10 cellular contexts compared by ENCODE assay signal in the genomic region with DNA sequence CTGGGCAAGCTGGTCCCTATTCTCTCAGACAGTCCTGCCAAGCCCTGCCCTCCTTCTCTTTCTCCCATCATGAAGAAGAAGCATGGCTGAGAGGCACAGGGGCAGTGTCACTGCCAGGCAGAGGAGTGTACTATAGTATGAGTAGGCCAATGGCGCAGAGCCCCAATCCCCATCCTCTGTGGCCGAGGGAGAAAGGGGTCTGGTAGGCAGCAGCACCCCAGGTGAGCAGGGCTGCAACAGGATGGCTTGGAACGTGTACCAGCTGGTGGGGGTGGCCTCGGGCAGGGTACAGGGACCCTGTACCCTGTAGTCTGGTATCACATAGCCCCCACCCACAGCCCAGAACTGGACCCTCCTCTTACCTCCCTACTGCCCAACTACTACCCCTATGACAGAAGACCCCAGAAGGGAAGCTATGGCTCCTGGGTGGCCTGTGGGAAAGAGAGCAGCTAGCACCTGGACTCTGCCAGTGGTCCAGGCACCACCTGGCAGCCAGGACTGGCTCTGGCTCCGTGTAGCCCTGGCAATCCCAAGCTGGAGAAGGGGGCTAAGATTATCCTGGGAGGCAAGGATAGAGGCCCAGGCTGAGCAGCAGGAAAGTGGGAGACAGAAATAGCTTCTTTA. TPM values are rescaled to one million over a fixed set of nuclear protein-coding genes. Genes with fewer than 3 reads are reported as not detected.
DNase-seq lines count a peak whose midpoint lies in the region; TF ChIP-seq lines count a peak whose summit lies in the region.
"Had no signal": no experiment of that assay in that cellular context is flagged by ENCODE, and none has a peak within 500 bp of the region (broad histone marks: within the 10 kb centered on the region; RNA-seq: fewer than 3 reads in every experiment).

No MANE protein-coding gene starts in this region.

- H3K36me3 Mint-ChIP-seq in nephron progenitor cell (ENCODE audit: low read depth) (peaks cover 32% of the 10 kb centered on the region), neural progenitor cell (peaks cover 11% of the 10 kb centered on the region)

- H3K4me2 ChIP-seq in neural progenitor cell, result no peak overlapping the region

- CTCF ChIA-PET in A673 (lab: Charles Lee), result interaction anchor here (0.5 kb wide), 1 partner anchor 492 kb away, joined by 3 read pairs; no protein-coding TSS in a partner anchor

- H3K79me2 ChIP-seq in neural progenitor cell (ENCODE audit: low read depth), result peaks cover 46% of the 10 kb centered on the region

- no peaks in the 10 kb centered on the region for H3K27me3 Mint-ChIP-seq in nephron progenitor cell (ENCODE audit: low read depth, poor library complexity)
- H3K27me3 Mint-ChIP-seq in neural progenitor cell (ENCODE audit: insufficient read depth, low read depth), result no peaks in the 10 kb centered on the region

- H3K4me1 ChIP-seq in A673 (ENCODE audit: insufficient read depth, low read length, poor library complexity, severe bottlenecking) (peaks cover 49% of the 10 kb centered on the region), NT2/D1 (ENCODE audit: insufficient read depth, insufficient read length) (peaks cover 18% of the 10 kb centered on the region), neural progenitor cell (peaks cover 21% of the 10 kb centered on the region)

- peak overlapping the region; percentile 6 for H3K4me3 ChIP-seq in A673 (ENCODE audit: low read depth, low read length, poor library complexity, severe bottlenecking)
- no peak overlapping the region for H3K4me3 ChIP-seq in NT2/D1 (ENCODE audit: insufficient read length, low read depth)
- peak overlapping the region in 50 of 59 donors; percentile 2 to 92 (median 35) for H3K4me3 ChIP-seq in dorsolateral prefrontal cortex
- H3K4me3 ChIP-seq in neural progenitor cell, result no peak overlapping the region

- DNase-seq in A673 (ENCODE audit: low spot score) (no peak), NT2/D1 (ENCODE audit: low read depth, low spot score) (no peak), dorsolateral prefrontal cortex (no peak), nephron progenitor cell (no peak), NCI-H2081 (lab: John Stamatoyannopoulos, UW) (no peak), neural progenitor cell (ENCODE audit: low spot score) (no peak), HT-29 (ENCODE audit: low spot score) (no peak), foreskin melanocyte (no peak)
- DNase-seq: NCI-H2171 had no signal

- H3K36me3 ChIP-seq in A673 (ENCODE audit: insufficient read depth, low read length, poor library complexity, severe bottlenecking) (peaks cover 37% of the 10 kb centered on the region), NT2/D1 (ENCODE audit: insufficient read depth, insufficient read length, low read length) (peaks cover 57% of the 10 kb centered on the region), neural progenitor cell (no peaks in the 10 kb centered on the region)

- H3K27ac ChIP-seq in A673 (ENCODE audit: low read depth, low read length, poor library complexity, severe bottlenecking) (peak overlapping the region; percentile 92), dorsolateral prefrontal cortex (peak overlapping the region; percentile 85 to 100 (median 98)), neural progenitor cell (no peak overlapping the region)

- POLR2A ChIA-PET in A673 (lab: Charles Lee; ENCODE audit: low non-redundant PET), result interaction anchor here (0.6 kb wide), 1 partner anchor 126 kb away, joined by 11 read pairs; no protein-coding TSS in a partner anchor

- H3F3A ChIP-seq in neural progenitor cell (ENCODE audit: low read depth), result peaks cover 31% of the 10 kb centered on the region

- H3K4me1 Mint-ChIP-seq in nephron progenitor cell, result peaks cover 37% of the 10 kb centered on the region
- peaks cover 25% of the 10 kb centered on the region for H3K4me1 Mint-ChIP-seq in neural progenitor cell

- H3K9ac ChIP-seq in NT2/D1 (ENCODE audit: insufficient read length, low read depth), result peak overlapping the region; percentile 5
- H3K9ac ChIP-seq in neural progenitor cell, result no peak overlapping the region

- H3K4me3 Mint-ChIP-seq in nephron progenitor cell (no peak overlapping the region), neural progenitor cell (no peak overlapping the region)

- no peak for TF ChIP-seq CTCF in A673 (conservative IDR thresholded peaks at IDR 0.05; ENCODE audit: low read depth, low read length)
- no peak for TF ChIP-seq CTCF in dorsolateral prefrontal cortex (IDR thresholded peaks at IDR 0.05 in 54 of 56, conservative IDR thresholded peaks at IDR 0.05 in 2 of 56; ENCODE audit: low read depth in 1 of 56, partially characterized antibody in 56 of 56)
- TF ChIP-seq CTCF in nephron progenitor cell (IDR thresholded peaks at IDR 0.05), result no peak
- no peak for TF ChIP-seq CTCF in neural progenitor cell (IDR thresholded peaks at IDR 0.05)

- no peaks in the 10 kb centered on the region for H3K9me3 ChIP-seq in A673 (ENCODE audit: low read depth, low read length, poor library complexity, severe bottlenecking)
- no peaks in the 10 kb centered on the region for H3K9me3 ChIP-seq in NT2/D1 (ENCODE audit: insufficient read depth, low read length)
- no peaks in the 10 kb centered on the region for H3K9me3 ChIP-seq in neural progenitor cell (ENCODE audit: low read depth)

- H3K27me3 ChIP-seq in A673 (replicated peaks; ENCODE audit: insufficient read depth, low read depth, low read length, poor library complexity) (no peaks in the 10 kb centered on the region), NT2/D1 (ENCODE audit: insufficient read depth, insufficient read length) (no peaks in the 10 kb centered on the region), dorsolateral prefrontal cortex (no peaks in the 10 kb centered on the region), neural progenitor cell (no peaks in the 10 kb centered on the region)

- peaks cover 29% of the 10 kb centered on the region for H4K20me1 ChIP-seq in neural progenitor cell (ENCODE audit: low read depth)

- intact Hi-C loops in A673 (cut with micrococcal nuclease; ENCODE audit: unreplicated experiment) (no loop called here), dorsolateral prefrontal cortex (cut with DNase I) (loop anchor here in 1 of 2 donors (5.0 to 10.0 kb wide), 3 partner anchors 216 to 667 kb away; a partner anchor contains a TSS)

- H3K27ac Mint-ChIP-seq in nephron progenitor cell (peak overlapping the region; percentile 48), neural progenitor cell (no peak overlapping the region)

- H3K9me3 Mint-ChIP-seq in nephron progenitor cell (no peaks in the 10 kb centered on the region), neural progenitor cell (no peaks in the 10 kb centered on the region)

- no TSS peak for BruUV-seq in A673 (replicated peaks; lab: Mats Ljungman, UMichigan)

- H2AFZ ChIP-seq in neural progenitor cell (replicated peaks), result no peak overlapping the region

RNA-seq across cellular contexts. Expression of a gene that starts 4.4 kb away (rescaled TPM):
- total RNA-seq in A673 (2021) (71.9 and 89.4 TPM in 2 replicates), dorsolateral prefrontal cortex (10 to 100 TPM; 20.4 to 70.8 (median 40.0) TPM), neural progenitor cell (ENCODE audit: low replicate concordance) (80.7 and 100 TPM in 2 replicates)
- 205 and 206 TPM in 2 replicates for total RNA-seq in HT-29 (2014; rRNA removed; shearing (Covaris generic))

RNA-seq across cellular contexts. Expression of a gene that starts 10.6 kb away (rescaled TPM):
- total RNA-seq in A673 (2021), result 81.0 and 90.4 TPM in 2 replicates
- 10 to 100 TPM; 13.7 to 39.6 (median 25.0) TPM for total RNA-seq in dorsolateral prefrontal cortex
- total RNA-seq in neural progenitor cell (ENCODE audit: low replicate concordance), result 21.8 and 44.3 TPM in 2 replicates
- total RNA-seq in HT-29 (2014; rRNA removed; shearing (Covaris generic)), result 35.7 and 41.7 TPM in 2 replicates

RNA-seq across cellular contexts. Expression of a gene that starts 10.8 kb away (rescaled TPM):
- 302 and 305 TPM in 2 replicates for total RNA-seq in A673 (2021)
- 100 to 1,000 TPM in 115 of 120 experiments, 10 to 100 TPM in 5; 89.5 to 186 (median 136) TPM for total RNA-seq in dorsolateral prefrontal cortex
- total RNA-seq in neural progenitor cell (ENCODE audit: low replicate concordance), result 49.6 and 69.7 TPM in 2 replicates
- 56.3 and 65.3 TPM in 2 replicates for total RNA-seq in HT-29 (2014; rRNA removed; shearing (Covaris generic))

RNA-seq across cellular contexts. Expression of a gene that starts 35.4 kb away (rescaled TPM):
- total RNA-seq in A673 (2021) (not detected in 2 replicates), dorsolateral prefrontal cortex (not detected), neural progenitor cell (ENCODE audit: low replicate concordance) (not detected in 2 replicates)
- not detected in 2 replicates for total RNA-seq in HT-29 (2014; rRNA removed; shearing (Covaris generic))
- total RNA-seq: epithelial cell of proximal tubule had no signal

RNA-seq across cellular contexts. Expression of a gene that starts 43.7 kb away (rescaled TPM):
- total RNA-seq in A673 (2021), result not detected in 2 replicates
- total RNA-seq in dorsolateral prefrontal cortex, result not detected
- not detected in 2 replicates for total RNA-seq in neural progenitor cell (ENCODE audit: low replicate concordance)
- not detected in 2 replicates for total RNA-seq in HT-29 (2014; rRNA removed; shearing (Covaris generic))
- total RNA-seq: epithelial cell of proximal tubule had no signal

Comparison
In these comparisons a context has a peak if more than half of its experiments do, and no peak if none do; other contexts are left out.
1. H3K4me3 ChIP-seq: peak in A673 (single experiment) and dorsolateral prefrontal cortex (50 of 59); none in NT2/D1 (single experiment) and neural progenitor cell (single experiment).